10 cellular contexts compared by ENCODE assay signal in genomic region chr9:97307091-97307490, GRCh38. TPM values are rescaled to one million over a fixed set of nuclear protein-coding genes. Genes with fewer than 3 reads are reported as not detected.
DNase-seq lines count a peak whose midpoint lies in the region; ATAC-seq and TF ChIP-seq lines count a peak whose summit lies in the region.
"Had no signal": no experiment of that assay in that cellular context is flagged by ENCODE, and none has a peak within 500 bp of the region (broad histone marks: within the 10 kb centered on the region; RNA-seq: fewer than 3 reads in every experiment).

No MANE protein-coding gene starts in this region.

- H3K4me3 ChIP-seq in epithelial cell of proximal tubule (ENCODE audit: low read depth, low read length), result peak overlapping the region; percentile 47
- peak overlapping the region in 2 of 3 donors; percentile 11 to 22 for H3K4me3 ChIP-seq in thyroid gland (replicated peaks in 1 of 3)
- H3K4me3 ChIP-seq: BLaER1, MG63 had no signal

- DNase-seq in activated CD4-positive, alpha-beta T cell treated with anti-CD3 and anti-CD28 coated beads, Interleukin-2, amount 50 U/mL, for 48 hours, result peak; percentile 31 to 52
- DNase-seq in activated CD4-positive, alpha-beta T cell treated with anti-CD3 and anti-CD28 coated beads, Interleukin-2, amount 50 U/mL, for 1 hour, result no peak
- DNase-seq in epithelial cell of proximal tubule (ENCODE audit: low read depth) (peak; percentile 19), midbrain (lab: John Stamatoyannopoulos, UW) (peak; percentile 67), thyroid gland (peak; percentile 97 to 98), NCI-H524 (lab: John Stamatoyannopoulos, UW) (no peak), activated T-cell treated with anti-CD3 and anti-CD28 coated beads for 4 hours (no peak)
- DNase-seq: MG63 had no signal

- peak overlapping the region in 1 of 3 donors; percentile 51 for H3K27ac ChIP-seq in thyroid gland
- H3K27ac ChIP-seq: BLaER1 had no signal

- H3K9me3 ChIP-seq in thyroid gland, result no peaks in the 10 kb centered on the region
- H3K9me3 ChIP-seq: MG63 had no signal

- H3K4me1 ChIP-seq in thyroid gland, result peaks cover 13 to 14% of the 10 kb centered on the region in 2 donors

- TF ChIP-seq CTCF in epithelial cell of proximal tubule (conservative IDR thresholded peaks at IDR 0.05; ENCODE audit: low read depth, low read length) (peak; percentile 42), thyroid gland (IDR thresholded peaks at IDR 0.05) (peak in 2 of 6 experiments; percentile 21 to 33)

- no peaks in the 10 kb centered on the region for H3K36me3 ChIP-seq in thyroid gland
- H3K36me3 ChIP-seq: BLaER1, MG63 had no signal

- TF ChIP-seq POLR2A in thyroid gland (IDR thresholded peaks at IDR 0.05), result peak in 1 of 2 donors; percentile 56

- ATAC-seq in HG03460 (IDR thresholded peaks at IDR 0.05; ENCODE audit: unreplicated experiment), result no peak

- no peaks in the 10 kb centered on the region for H3K27me3 ChIP-seq in thyroid gland
- H3K27me3 ChIP-seq: BLaER1, MG63 had no signal

- intact Hi-C loops in thyroid gland (cut with DNase I), result no loop called here

- WGBS in thyroid gland, 2 donors, result 6 to 10% methylated on average over 15 to 17 of the region's 19 CpGs

RNA-seq across cellular contexts. Expression of gene CCDC180, which starts 0.4 kb away (rescaled TPM):
- total RNA-seq in epithelial cell of proximal tubule (0.29 and 0.75 TPM in 2 replicates), thyroid gland (10 to 100 TPM in 3 of 4 donors, 1 to 10 TPM in 1; 5.2 to 33.0 (median 11.0) TPM)

Comparison
In these comparisons a context has a peak if more than half of its experiments do, and no peak if none do; other contexts are left out.
1. DNase-seq: peak in activated CD4-positive, alpha-beta T cell treated with anti-CD3 and anti-CD28 coated beads, Interleukin-2, amount 50 U/mL, for 48 hours (2 of 2), epithelial cell of proximal tubule (single experiment), midbrain (single experiment) and thyroid gland (2 of 2); none in activated CD4-positive, alpha-beta T cell treated with anti-CD3 and anti-CD28 coated beads, Interleukin-2, amount 50 U/mL, for 1 hour (single experiment), NCI-H524 (0 of 2) and activated T-cell treated with anti-CD3 and anti-CD28 coated beads for 4 hours (single experiment).